4 cellular contexts compared by ENCODE assay signal in genomic region chr12:55999999-56000540, GRCh38. TPM values are rescaled to one million over a fixed set of nuclear protein-coding genes. Genes with fewer than 3 reads are reported as not detected.
"Had no signal": no experiment of that assay in that cellular context is flagged by ENCODE, and none has a peak within 500 bp of the region (broad histone marks: within the 10 kb centered on the region; RNA-seq: fewer than 3 reads in every experiment).

No MANE protein-coding gene starts in this region.

RNA-seq across cellular contexts. Expression of gene PMEL, which starts 34.2 kb away (rescaled TPM):
- total RNA-seq: activated B cell treated with CpG ODN at 0.5 μM for 24 hours; activated CD4-positive, alpha-beta T cell treated with anti-CD3 and anti-CD28 coated beads, Interleukin-2, amount 10 ng/mL, durations not matched to agents 24 days and 14 days; activated T-helper 1 cell treated with anti-CD3 and anti-CD28 coated beads, Interleukin-12 subunit alpha, Interleukin-12 subunit beta, Interleukin-2, Interleukin-4 antibody, amounts not matched to agents 30 ng/mL and 10 ng/mL and 1 ng/mL, durations not matched to agents 14 hours and 24 hours and 36 hours; T-helper 1 cell treated with Interleukin-12 subunit alpha and Interleukin-12 subunit beta and Interleukin-4 antibody, amounts not matched to agents 30 ng/mL and 1 ng/mL, for 36 hours had no signal
